Comparison of ENCODE assay signal across 8 cellular contexts in genomic region chr16:89505204-89506112, GRCh38. TPM values are rescaled to one million over a fixed set of nuclear protein-coding genes. Genes with fewer than 3 reads are reported as not detected.
DNase-seq lines count a peak whose midpoint lies in the region; ATAC-seq, FAIRE-seq and TF ChIP-seq lines count a peak whose summit lies in the region.

No MANE protein-coding gene starts in this region.

- H3K4me3 Mint-ChIP-seq in T-cell = peak overlapping the region; percentile 69 to 73 (median 71)

- H3K27me3 Mint-ChIP-seq in T-cell = no peaks in the 10 kb centered on the region

- WGBS in hepatocyte (ENCODE audit: low lambda C conversion rate, missing lambda C conversion rate) = 78% methylated on average over 20 of the region's 20 CpGs
- WGBS in small intestine, 3 donors = 3 to 21% (median 15%) methylated on average over 20 of the region's 20 CpGs

- no peaks in the 10 kb centered on the region for H3K9me3 Mint-ChIP-seq in T-cell

- no peak for TF ChIP-seq CTCF in hepatocyte (IDR thresholded peaks at IDR 0.05; ENCODE audit: poor library complexity)

- H3K79me2 ChIP-seq in hepatocyte = peaks cover 30% of the 10 kb centered on the region

- H3K4me1 ChIP-seq in hepatocyte (ENCODE audit: insufficient read depth) (peaks cover 30% of the 10 kb centered on the region), small intestine (ENCODE audit: control insufficient read depth in 2 of 2, insufficient read depth in 1 of 2, low read depth in 1 of 2, low read length in 1 of 2) (peaks cover 1 to 4% of the 10 kb centered on the region in 2 donors)

- H3K9me3 ChIP-seq in hepatocyte (ENCODE audit: low read depth) (no peaks in the 10 kb centered on the region), small intestine (ENCODE audit: control insufficient read depth, low read depth) (no peaks in the 10 kb centered on the region)

- H3K4me2 ChIP-seq in hepatocyte = peak overlapping the region; percentile 52

- no peaks in the 10 kb centered on the region for H3K36me3 ChIP-seq in hepatocyte (replicated peaks; ENCODE audit: insufficient read depth, low read depth)
- H3K36me3 ChIP-seq in small intestine (ENCODE audit: control insufficient read depth in 2 of 2, insufficient read depth in 2 of 2, low read length in 2 of 2) = no peaks in the 10 kb centered on the region

- H3K9me2 ChIP-seq in hepatocyte (replicated peaks; ENCODE audit: insufficient read depth) = no peaks in the 10 kb centered on the region

- DNase-seq in NCI-H2171 treated with DMSO at 0.1 percent for 48 hours (lab: John Stamatoyannopoulos, UW) = peak; percentile 69
- DNase-seq in NCI-H2171 (lab: John Stamatoyannopoulos, UW) = no peak
- peak; percentile 72 to 93 (median 90) for DNase-seq in T-cell
- peak; percentile 94 for DNase-seq in amniotic epithelial cell (ENCODE audit: low read depth)
- DNase-seq in hepatocyte (ENCODE audit: low spot score) = peak; percentile 88
- DNase-seq in small intestine = peak; percentile 100
- no peak for DNase-seq in D341Med (ENCODE audit: low spot score)

- H3K27me3 ChIP-seq in hepatocyte (no peaks in the 10 kb centered on the region), small intestine (ENCODE audit: control insufficient read depth in 2 of 2, insufficient read depth in 2 of 2, low read length in 2 of 2) (no peaks in the 10 kb centered on the region)

- FAIRE-seq in small intestine (lab: Jason Lieb, UNC) = no peak

- H3K4me1 Mint-ChIP-seq in T-cell = peaks cover 22 to 37% (median 29%) of the 10 kb centered on the region in 3 donors

- peaks cover 10% of the 10 kb centered on the region for H4K20me1 ChIP-seq in hepatocyte (ENCODE audit: insufficient read depth, poor library complexity, severe bottlenecking)

- H2AFZ ChIP-seq in hepatocyte = no peak overlapping the region

- POLR2A ChIA-PET in T-cell (lab: Charles Lee) = no interaction called here

- CTCF ChIA-PET in T-cell (lab: Charles Lee) = no interaction called here

- peak overlapping the region; percentile 80 to 91 for H3K27ac Mint-ChIP-seq in T-cell

- H3K27ac ChIP-seq in hepatocyte (peak overlapping the region; percentile 93), small intestine (ENCODE audit: low read depth in 1 of 2, low read length in 1 of 2) (peak overlapping the region; percentile 95 to 98)

- H3K4me3 ChIP-seq in hepatocyte (no peak overlapping the region), small intestine (ENCODE audit: low read depth in 1 of 2, low read length in 2 of 2) (no peak overlapping the region)

- peak; percentile 28 for ATAC-seq in HG03558 (IDR thresholded peaks at IDR 0.05; ENCODE audit: extremely low read depth, unreplicated experiment)
- ATAC-seq in T-cell (replicated peaks in 1 of 4) = peak; percentile 59 to 70 (median 64)

- H3K36me3 Mint-ChIP-seq in T-cell = no peaks in the 10 kb centered on the region

RNA-seq across cellular contexts. Expression of gene SPG7, which starts 2.7 kb away (rescaled TPM):
- total RNA-seq in T-cell = 100 to 1,000 TPM; 161 to 203 (median 184) TPM
- 149 and 222 TPM in 2 replicates for total RNA-seq in hepatocyte
- polyA plus RNA-seq in hepatocyte = 108 and 130 TPM in 2 replicates
- polyA plus RNA-seq in small intestine = 100 to 1,000 TPM in 2 of 3 donors, 10 to 100 TPM in 1; 89.1 to 245 (median 222) TPM

RNA-seq across cellular contexts. Expression of gene ANKRD11, which starts 15.1 kb away (rescaled TPM):
- total RNA-seq in T-cell (100 to 1,000 TPM; 257 to 294 (median 271) TPM), hepatocyte (48.7 and 50.6 TPM in 2 replicates)
- polyA plus RNA-seq in hepatocyte (130 and 135 TPM in 2 replicates), small intestine (10 to 100 TPM; 48.4 to 72.1 (median 59.0) TPM)

RNA-seq across cellular contexts. Expression of gene RPL13, which starts 55.0 kb away (rescaled TPM):
- 1,000 to 10,000 TPM; 4,444 to 6,530 (median 5,942) TPM for total RNA-seq in T-cell
- total RNA-seq in hepatocyte = 4,787 and 7,288 TPM in 2 replicates
- 1,312 and 1,458 TPM in 2 replicates for polyA plus RNA-seq in hepatocyte
- polyA plus RNA-seq in small intestine = 1,000 to 10,000 TPM; 3,166 to 8,355 (median 7,366) TPM

Comparison
In these comparisons a context has a peak if more than half of its experiments do, and no peak if none do; other contexts are left out.
1. DNase-seq: peak in NCI-H2171 treated with DMSO at 0.1 percent for 48 hours (single experiment), T-cell (34 of 34), amniotic epithelial cell (single experiment), hepatocyte (single experiment) and small intestine (single experiment); none in NCI-H2171 (single experiment) and D341Med (single experiment).